ENCODE assay signal across 30 cellular contexts in the genomic region with DNA sequence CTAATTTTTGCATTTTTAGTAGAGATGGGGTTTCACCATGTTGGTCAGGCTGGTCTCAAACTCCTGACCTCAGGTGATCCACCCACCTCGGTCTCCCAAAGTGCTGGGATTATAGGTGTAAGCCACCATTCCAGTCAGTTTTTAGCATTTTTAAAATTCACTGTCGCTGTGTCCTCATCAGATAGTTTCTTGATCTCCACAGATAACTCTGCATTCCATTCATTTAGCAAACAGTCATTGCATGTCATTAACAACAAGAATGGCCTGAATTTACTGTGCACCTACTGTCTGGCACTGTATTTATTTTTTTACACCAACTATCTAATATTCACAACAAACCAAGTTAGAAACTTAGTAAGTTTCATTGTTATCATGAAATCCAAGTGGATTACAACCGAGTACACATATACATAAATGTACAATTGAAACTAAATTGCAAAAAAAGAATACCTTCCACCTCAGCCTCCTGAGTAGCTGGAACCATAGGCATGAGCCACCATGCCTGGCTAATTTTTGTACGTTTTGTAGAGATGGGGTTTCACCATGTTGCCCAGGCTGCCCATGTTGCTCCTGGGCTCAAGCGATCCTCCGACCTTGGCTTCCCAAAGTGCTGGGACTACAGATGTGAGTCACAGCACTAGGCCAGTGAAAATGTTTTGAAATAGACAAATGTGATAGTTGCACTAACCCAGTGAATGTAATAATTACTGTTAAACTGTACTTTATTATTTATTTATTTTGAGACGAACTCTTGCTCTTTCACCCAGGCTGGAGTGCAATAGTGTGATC.
"Had no signal": no experiment of that assay in that cellular context is flagged by ENCODE, and none has a peak within 500 bp of the region (broad histone marks: within the 10 kb centered on the region; RNA-seq: fewer than 3 reads in every experiment).

No MANE protein-coding gene starts in this region.

- H3K4me3 Mint-ChIP-seq: activated CD4-positive, alpha-beta memory T cell treated with anti-CD3 and anti-CD28 coated beads, Interleukin-2, amount 10 ng/mL, durations not matched to agents 7 days and 5 days; activated CD8-positive, alpha-beta memory T cell treated with anti-CD3 and anti-CD28 coated beads, Interleukin-2, amount 10 ng/mL, durations not matched to agents 7 days and 5 days; activated naive CD4-positive, alpha-beta T cell treated with anti-CD3 and anti-CD28 coated beads, Interleukin-2, amount 10 ng/mL, durations not matched to agents 7 days and 5 days; activated naive CD8-positive, alpha-beta T cell; activated naive CD8-positive, alpha-beta T cell treated with anti-CD3 and anti-CD28 coated beads, Interleukin-2, amount 50 U/mL, for 24 hours; T-helper 2 cell treated with Interferon-gamma antibody and Interleukin-4, amounts not matched to agents 5 μg/mL and 100 μg/mL, for 36 hours had no signal

- H3K27ac ChIP-seq: ascending aorta, cardiac muscle cell, Peyer's patch, SK-N-MC had no signal

- H3K27me3 Mint-ChIP-seq: activated CD4-positive, alpha-beta memory T cell treated with anti-CD3 and anti-CD28 coated beads, Interleukin-2, amount 10 ng/mL, durations not matched to agents 7 days and 5 days; activated CD8-positive, alpha-beta memory T cell treated with anti-CD3 and anti-CD28 coated beads, Interleukin-2, amount 10 ng/mL, durations not matched to agents 7 days and 5 days; activated naive CD4-positive, alpha-beta T cell treated with anti-CD3 and anti-CD28 coated beads, Interleukin-2, amount 10 ng/mL, durations not matched to agents 7 days and 5 days; activated naive CD8-positive, alpha-beta T cell; activated naive CD8-positive, alpha-beta T cell treated with anti-CD3 and anti-CD28 coated beads, Interleukin-2, amount 50 U/mL, for 24 hours had no signal

- H3K9me3 Mint-ChIP-seq: activated CD4-positive, alpha-beta memory T cell treated with anti-CD3 and anti-CD28 coated beads, Interleukin-2, amount 10 ng/mL, durations not matched to agents 7 days and 5 days; activated naive CD4-positive, alpha-beta T cell treated with anti-CD3 and anti-CD28 coated beads, Interleukin-2, amount 10 ng/mL, durations not matched to agents 7 days and 5 days; T-helper 2 cell treated with Interferon-gamma antibody and Interleukin-4, amounts not matched to agents 5 μg/mL and 100 μg/mL, for 36 hours had no signal

- ATAC-seq: activated CD4-positive, CD25-positive, alpha-beta regulatory T cell treated with anti-CD3 and anti-CD28 coated beads, Interleukin-2, amount 50 U/mL, for 24 hours; activated CD8-positive, alpha-beta memory T cell treated with anti-CD3 and anti-CD28 coated beads, Interleukin-2, amount 10 ng/mL, durations not matched to agents 7 days and 5 days; activated naive CD8-positive, alpha-beta T cell treated with anti-CD3 and anti-CD28 coated beads, Interleukin-2, amount 50 U/mL, for 24 hours; K562; PC-3 had no signal

- H3K27me3 ChIP-seq: ascending aorta, cardiac muscle cell, Peyer's patch had no signal

- DNase-seq: activated CD4-positive, alpha-beta memory T cell treated with anti-CD3 and anti-CD28 coated beads, Interleukin-2, amount 10 ng/mL, durations not matched to agents 7 days and 5 days; activated CD4-positive, alpha-beta T cell treated with anti-CD3 and anti-CD28 coated beads for 4 hours; activated CD8-positive, alpha-beta memory T cell treated with anti-CD3 and anti-CD28 coated beads for 24 hours; activated CD8-positive, alpha-beta memory T cell treated with anti-CD3 and anti-CD28 coated beads, Interleukin-2, amount 10 ng/mL, durations not matched to agents 7 days and 5 days; activated CD8-positive, alpha-beta memory T cell treated with anti-CD3 and anti-CD28 coated beads, Interleukin-2, amount 50 U/mL, for 48 hours; activated effector memory CD4-positive, alpha-beta T cell treated with Interleukin-2 at 50 U/mL for 16 hours; activated naive CD4-positive, alpha-beta T cell treated with anti-CD3 and anti-CD28 coated beads, Interleukin-2, amount 10 ng/mL, durations not matched to agents 7 days and 5 days; activated naive CD8-positive, alpha-beta T cell treated with anti-CD3 and anti-CD28 coated beads, Interleukin-2, amount 50 U/mL, for 24 hours; activated T-cell treated with anti-CD3 and anti-CD28 coated beads, Interleukin-2, amount 50 U/mL, for 48 hours; amygdala; NCI-H1092 treated with DMSO at 0.1 percent for 48 hours; NCI-H1417; NCI-H146; NCI-H187; NCI-H2029 treated with DMSO at 0.1 percent for 48 hours; NCI-H2107; NCI-H2171; NCI-H510A; NCI-H748 treated with DMSO at 0.1 percent for 48 hours; NK-92 treated with Interleukin-12 subunit alpha and Interleukin-12 subunit beta, amount 100 ng/mL, for 24 hours; PC-3; Peyer's patch; Right ventricle myocardium superior had no signal

- H3K9me3 ChIP-seq: ascending aorta, Peyer's patch had no signal

- H3K27ac Mint-ChIP-seq: activated CD4-positive, alpha-beta memory T cell treated with anti-CD3 and anti-CD28 coated beads, Interleukin-2, amount 10 ng/mL, durations not matched to agents 7 days and 5 days; activated CD8-positive, alpha-beta memory T cell treated with anti-CD3 and anti-CD28 coated beads, Interleukin-2, amount 10 ng/mL, durations not matched to agents 7 days and 5 days; activated naive CD4-positive, alpha-beta T cell treated with anti-CD3 and anti-CD28 coated beads, Interleukin-2, amount 10 ng/mL, durations not matched to agents 7 days and 5 days; activated naive CD8-positive, alpha-beta T cell; activated naive CD8-positive, alpha-beta T cell treated with anti-CD3 and anti-CD28 coated beads, Interleukin-2, amount 50 U/mL, for 24 hours; T-helper 2 cell treated with Interferon-gamma antibody and Interleukin-4, amounts not matched to agents 5 μg/mL and 100 μg/mL, for 36 hours had no signal

- H3K4me3 ChIP-seq: ascending aorta, cardiac muscle cell, K562, Peyer's patch, SK-N-MC had no signal
